In the genomic region with DNA sequence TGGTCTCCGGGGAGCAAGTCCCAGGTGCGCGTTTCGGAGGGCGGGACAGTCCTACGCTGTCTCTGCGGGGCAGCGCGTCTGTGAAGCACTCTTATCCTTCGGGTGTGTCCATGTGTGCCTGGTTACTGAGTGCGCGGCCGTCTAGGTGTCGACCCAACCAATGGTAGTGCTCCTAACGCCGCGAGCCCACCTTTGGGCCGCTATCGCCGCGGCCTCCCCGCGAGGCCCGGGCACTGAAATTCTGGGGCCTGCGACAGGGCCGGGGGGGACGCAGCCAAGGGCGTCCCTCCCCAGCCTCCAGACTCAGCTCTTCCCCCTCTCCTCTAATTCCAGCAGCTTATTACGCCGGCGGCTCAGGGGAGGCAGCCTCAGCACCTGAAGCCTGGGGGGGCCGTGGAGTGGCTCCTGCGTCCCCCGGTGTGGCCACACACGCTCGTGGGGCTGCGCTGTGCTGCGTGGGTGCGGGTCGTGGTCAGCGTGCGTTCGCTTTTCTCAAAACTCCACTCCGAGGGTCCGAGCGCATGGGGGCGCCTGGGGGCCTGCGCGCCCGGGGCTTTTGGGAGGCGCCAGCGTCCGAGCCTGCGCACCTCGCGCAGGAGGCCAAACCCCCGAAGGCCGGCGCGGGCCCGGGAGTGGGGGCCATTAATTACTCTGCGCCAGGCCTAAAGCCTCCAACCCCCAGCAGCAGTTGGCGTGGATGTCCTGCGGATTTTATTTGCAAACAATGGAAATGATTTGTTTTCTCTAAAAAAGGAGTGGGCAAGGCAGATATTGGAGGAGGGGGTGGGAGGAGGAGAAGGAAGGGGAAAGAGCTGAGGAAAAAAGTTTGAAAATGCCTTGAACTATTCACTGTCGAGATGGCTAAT, we compare ENCODE assay signal across 8 cellular contexts. TPM values are rescaled to one million over a fixed set of nuclear protein-coding genes. Genes with fewer than 3 reads are reported as not detected.
DNase-seq lines count a peak whose midpoint lies in the region; ATAC-seq and TF ChIP-seq lines count a peak whose summit lies in the region.

No MANE protein-coding gene starts in this region.

- H3K9ac ChIP-seq in BLaER1 (no peak overlapping the region), HUES48 (ENCODE audit: low read depth, low read length) (no peak overlapping the region)

- H3K27me3 ChIP-seq in BLaER1 (peaks cover 96% of the 10 kb centered on the region), HUES48 (ENCODE audit: control insufficient read depth, insufficient read depth, low read length) (peaks cover 96% of the 10 kb centered on the region), adrenal gland (no peaks in the 10 kb centered on the region), thymus (ENCODE audit: control insufficient read depth, insufficient read depth) (peaks cover 95% of the 10 kb centered on the region)

- no peak overlapping the region for H3K27ac ChIP-seq in BLaER1
- H3K27ac ChIP-seq in HUES48 (ENCODE audit: low read depth, low read length): no peak overlapping the region
- peak overlapping the region; percentile 69 to 99 (median 95) for H3K27ac ChIP-seq in adrenal gland
- H3K27ac ChIP-seq in thymus (ENCODE audit: low read depth): peak overlapping the region; percentile 52

- H3K4me3 ChIP-seq in BLaER1: peak overlapping the region; percentile 87
- H3K4me3 ChIP-seq in HUES48 (ENCODE audit: low read depth, low read length): peak overlapping the region; percentile 80
- peak overlapping the region; percentile 56 to 99 (median 69) for H3K4me3 ChIP-seq in adrenal gland
- H3K4me3 ChIP-seq in thymus (ENCODE audit: low read length): no peak overlapping the region

- H3K36me3 ChIP-seq in BLaER1: 0 out of 2 replicates have a peak, but pooled peaks cover under 1% of the 10 kb centered on the region
- no peaks in the 10 kb centered on the region for H3K36me3 ChIP-seq in HUES48 (ENCODE audit: control insufficient read depth, insufficient read depth, low read length)
- peaks cover 0 to 3% of the 10 kb centered on the region in 2 donors for H3K36me3 ChIP-seq in adrenal gland (replicated peaks in 1 of 2)
- no peaks in the 10 kb centered on the region for H3K36me3 ChIP-seq in thymus (ENCODE audit: control insufficient read depth, insufficient read depth)

- H3K4me2 ChIP-seq in BLaER1: peak overlapping the region; percentile 100

- peak in 1 of 6 experiments; percentile 6 for TF ChIP-seq CTCF in adrenal gland (IDR thresholded peaks at IDR 0.05)

- 11 to 41% (median 14%) methylated on average over 10 to 65 of the region's 65 CpGs for WGBS in adrenal gland, 4 donors
- 4% methylated on average over 65 of the region's 65 CpGs for WGBS in thymus

- intact Hi-C loops in adrenal gland (cut with DNase I): loop anchor here (5.0 to 10.0 kb wide), 8 partner anchors 60 to 683 kb away; no protein-coding TSS in a partner anchor

- H3K9me3 ChIP-seq in BLaER1 (peaks cover 48% of the 10 kb centered on the region), HUES48 (ENCODE audit: control insufficient read depth, insufficient read depth, low read length) (no peaks in the 10 kb centered on the region; the same call in 1 of the 2 replicates), adrenal gland (replicated peaks in 1 of 3) (no peaks in the 10 kb centered on the region), thymus (ENCODE audit: control insufficient read depth) (peaks cover 1% of the 10 kb centered on the region)

- DNase-seq in adrenal gland (peak; percentile 64 to 79 (median 72)), kidney tubule cell (ENCODE audit: low spot score) (peak; percentile 73), RPMI8226 (no peak)
- DNase-seq in stimulated activated CD4-positive, alpha-beta T cell treated with anti-CD3 and anti-CD28 coated beads, Interleukin-2, amount 100 ng/mL, for 24 hours: no peak

- peaks cover 27% of the 10 kb centered on the region for H3K4me1 ChIP-seq in BLaER1
- H3K4me1 ChIP-seq in HUES48 (ENCODE audit: control insufficient read depth, insufficient read depth, low read length): peaks cover 28% of the 10 kb centered on the region
- peaks cover 0 to 15% of the 10 kb centered on the region in 2 donors for H3K4me1 ChIP-seq in adrenal gland (replicated peaks in 1 of 2)
- H3K4me1 ChIP-seq in thymus (ENCODE audit: control insufficient read depth, insufficient read depth, low read length): peaks cover 11% of the 10 kb centered on the region

- peak; percentile 7 to 66 for TF ChIP-seq POLR2A in adrenal gland (IDR thresholded peaks at IDR 0.05)

- peaks cover 44% of the 10 kb centered on the region for H4K20me1 ChIP-seq in BLaER1

- ATAC-seq in HG02759 (IDR thresholded peaks at IDR 0.05; ENCODE audit: unreplicated experiment): no peak

RNA-seq across cellular contexts. Expression of gene ZNF503, which starts 3.0 kb away (rescaled TPM):
- 100 to 1,000 TPM in 1 of 8 donors, 10 to 100 TPM in 7; 39.0 to 129 (median 74.7) TPM for total RNA-seq in adrenal gland
- 10 to 100 TPM in 2 of 3 donors, 1 to 10 TPM in 1; 6.0 to 40.7 (median 35.0) TPM for polyA plus RNA-seq in adrenal gland
- 7.7 TPM for polyA plus RNA-seq in thymus

RNA-seq across cellular contexts. Expression of gene LRMDA, which starts 26.9 kb away (rescaled TPM):
- 100 to 1,000 TPM in 1 of 8 donors, 10 to 100 TPM in 7; 30.7 to 102 (median 82.2) TPM for total RNA-seq in adrenal gland
- polyA plus RNA-seq in adrenal gland (100 to 1,000 TPM in 1 of 3 donors, 10 to 100 TPM in 2; 43.0 to 132 (median 79.7) TPM), thymus (4.6 TPM)

Comparison
In these comparisons a context has a peak if more than half of its experiments do, and no peak if none do; other contexts are left out.
1. H3K27ac ChIP-seq: peak in adrenal gland (5 of 5) and thymus (single experiment); none in BLaER1 (single experiment) and HUES48 (single experiment).
2. DNase-seq: peak in adrenal gland (7 of 7) and kidney tubule cell (single experiment); none in stimulated activated CD4-positive, alpha-beta T cell treated with anti-CD3 and anti-CD28 coated beads, Interleukin-2, amount 100 ng/mL, for 24 hours (0 of 2) and RPMI8226 (single experiment).